13 cellular contexts compared by ENCODE assay signal in genomic region chr11:2074266-2074825, GRCh38.
DNase-seq lines count a peak whose midpoint lies in the region; TF ChIP-seq lines count a peak whose summit lies in the region.
"Had no signal": no experiment of that assay in that cellular context is flagged by ENCODE, and none has a peak within 500 bp of the region (broad histone marks: within the 10 kb centered on the region; RNA-seq: fewer than 3 reads in every experiment).

No MANE protein-coding gene starts in this region.

- H3K4me2 ChIP-seq in SU-DHL-6 (ENCODE audit: low read depth, low read length, poor library complexity, severe bottlenecking), result no peak overlapping the region

- POLR2A ChIA-PET in BJ (lab: Charles Lee), result no interaction called here

- no peaks in the 10 kb centered on the region for H3K79me2 ChIP-seq in SU-DHL-6 (ENCODE audit: insufficient read depth, low read length)

- H4K20me1 ChIP-seq in SU-DHL-6 (ENCODE audit: low read depth, low read length), result 0 out of 2 replicates have a peak, but pooled peaks cover 3% of the 10 kb centered on the region

- no peaks in the 10 kb centered on the region for H3F3A ChIP-seq in SU-DHL-6 (ENCODE audit: insufficient read depth)

- peaks cover 7% of the 10 kb centered on the region for H3K27me3 ChIP-seq in BJ (ENCODE audit: control insufficient read depth, insufficient read depth, low read length)
- 0 out of 2 replicates have a peak, but pooled peaks cover 2% of the 10 kb centered on the region for H3K27me3 ChIP-seq in SU-DHL-6 (ENCODE audit: low read length)

- peak; percentile 23; the same call in 1 of the 2 replicates for TF ChIP-seq CTCF in BJ (IDR thresholded peaks at IDR 0.05; ENCODE audit: insufficient read depth, low read depth, low read length)
- peak; percentile 46; the same call in 1 of the 2 replicates for TF ChIP-seq CTCF in GM12875 (IDR thresholded peaks at IDR 0.05; ENCODE audit: borderline replicate concordance, insufficient read depth, low read depth, low read length)
- peak; percentile 30 for TF ChIP-seq CTCF in SU-DHL-6 (IDR thresholded peaks at IDR 0.05; ENCODE audit: insufficient read depth, low read length, poor library complexity, severe bottlenecking)

- no peak overlapping the region for H2AFZ ChIP-seq in SU-DHL-6 (ENCODE audit: low read depth, low read length, severe bottlenecking)

- no peak for DNase-seq in BJ (ENCODE audit: low read depth)
- DNase-seq in iPS DF 19.7 (ENCODE audit: low read depth, low spot score), result peak; percentile 47
- DNase-seq in NCI-H1694 (lab: John Stamatoyannopoulos, UW), result no peak
- DNase-seq in dedifferentiated amniotic fluid mesenchymal stem cell (ENCODE audit: extremely low spot score), result no peak
- no peak for DNase-seq in effector CD4-positive, alpha-beta T cell
- no peak for DNase-seq in KBM-7
- DNase-seq: activated CD8-positive, alpha-beta memory T cell treated with anti-CD3 and anti-CD28 coated beads for 24 hours; cortex of kidney; NCI-H1436 treated with DMSO at 0.1 percent for 48 hours; nucleus accumbens; T-helper 1 cell had no signal

- H3K9me2 ChIP-seq in SU-DHL-6 (replicated peaks; ENCODE audit: insufficient read depth, low read length), result no peaks in the 10 kb centered on the region

- no peak overlapping the region for H3K9ac ChIP-seq in SU-DHL-6 (ENCODE audit: low read length)

- H3K4me3 ChIP-seq in BJ (ENCODE audit: low read depth, low read length) (no peak overlapping the region), GM12875 (ENCODE audit: low read depth, low read length) (no peak overlapping the region), SU-DHL-6 (ENCODE audit: insufficient read depth, low read length, poor library complexity, severe bottlenecking) (no peak overlapping the region)

- no peaks in the 10 kb centered on the region for H3K9me3 ChIP-seq in SU-DHL-6 (ENCODE audit: insufficient read depth, low read length)

- in situ Hi-C loops in KBM-7 (cut with MboI; ENCODE audit: low pct_unique_long_range_greater_than_20kb, low sequenced_read_pairs), result no loop called here

- CTCF ChIA-PET in BJ (lab: Yijun Ruan, JAX), result interaction anchor here (1.1 to 1.5 kb wide), 2 partner anchors 15 to 422 kb away, joined by 3 to 4 read pairs; no protein-coding TSS in a partner anchor

- H3K36me3 ChIP-seq in BJ (ENCODE audit: control insufficient read depth, insufficient read depth, low read length) (no peaks in the 10 kb centered on the region), SU-DHL-6 (ENCODE audit: low read length) (no peaks in the 10 kb centered on the region)

- no peak overlapping the region for H3K27ac ChIP-seq in SU-DHL-6 (ENCODE audit: low read depth, low read length)
